In genomic region chr10:91797077-91797690, GRCh38 we compare ENCODE assay signal across 8 cellular contexts. TPM values are rescaled to one million over a fixed set of nuclear protein-coding genes. Genes with fewer than 3 reads are reported as not detected.
DNase-seq lines count a peak whose midpoint lies in the region; ATAC-seq and TF ChIP-seq lines count a peak whose summit lies in the region.

No MANE protein-coding gene starts in this region.

- peaks cover 6% of the 10 kb centered on the region for H3K36me3 ChIP-seq in lower lobe of right lung

- in situ Hi-C loops in astrocyte of the spinal cord (cut with HindIII; ENCODE audit: low sequenced_read_pairs): no loop called here

- no peak for TF ChIP-seq CTCF in astrocyte of the spinal cord (IDR thresholded peaks at IDR 0.05; ENCODE audit: low read depth, low read length)
- no peak for TF ChIP-seq CTCF in lower lobe of right lung (IDR thresholded peaks at IDR 0.05)
- TF ChIP-seq CTCF in type B pancreatic cell (conservative IDR thresholded peaks at IDR 0.05): no peak

- H3K9me3 Mint-ChIP-seq in activated naive CD4-positive, alpha-beta T cell treated with anti-CD3 and anti-CD28 coated beads, Interleukin-2, amount 10 ng/mL, durations not matched to agents 7 days and 5 days: no peaks in the 10 kb centered on the region
- no peaks in the 10 kb centered on the region for H3K9me3 Mint-ChIP-seq in type B pancreatic cell

- ATAC-seq in lower lobe of right lung: no peak
- ATAC-seq in HG03139 (IDR thresholded peaks at IDR 0.05; ENCODE audit: unreplicated experiment): no peak

- no peaks in the 10 kb centered on the region for H3K9me3 ChIP-seq in lower lobe of right lung

- CTCF ChIA-PET in activated naive CD4-positive, alpha-beta T cell treated with anti-CD3 and anti-CD28 coated beads, Interleukin-2, amount 10 ng/mL, durations not matched to agents 7 days and 5 days (lab: Charles Lee): interaction anchor here (1.0 to 1.6 kb wide), 3 partner anchors 20 to 116 kb away, joined by 3 to 5 read pairs (median 5); no protein-coding TSS in a partner anchor

- H3K27ac ChIP-seq in lower lobe of right lung: peak overlapping the region; percentile 97

- peak overlapping the region; percentile 94 for H3K27ac Mint-ChIP-seq in activated naive CD4-positive, alpha-beta T cell treated with anti-CD3 and anti-CD28 coated beads, Interleukin-2, amount 10 ng/mL, durations not matched to agents 7 days and 5 days
- peak overlapping the region; percentile 91 for H3K27ac Mint-ChIP-seq in type B pancreatic cell

- intact Hi-C loops in lower lobe of right lung (cut with DNase I): no loop called here

- no peaks in the 10 kb centered on the region for H3K27me3 Mint-ChIP-seq in activated naive CD4-positive, alpha-beta T cell treated with anti-CD3 and anti-CD28 coated beads, Interleukin-2, amount 10 ng/mL, durations not matched to agents 7 days and 5 days
- H3K27me3 Mint-ChIP-seq in type B pancreatic cell: no peaks in the 10 kb centered on the region

- peak overlapping the region; percentile 97 for H3K4me3 ChIP-seq in astrocyte of the spinal cord (ENCODE audit: low read depth, low read length)
- H3K4me3 ChIP-seq in lower lobe of right lung: peak overlapping the region; percentile 95

- H3K4me1 ChIP-seq in lower lobe of right lung: peaks cover 44% of the 10 kb centered on the region

- H3K4me1 Mint-ChIP-seq in activated naive CD4-positive, alpha-beta T cell treated with anti-CD3 and anti-CD28 coated beads, Interleukin-2, amount 10 ng/mL, durations not matched to agents 7 days and 5 days: peaks cover 53% of the 10 kb centered on the region
- H3K4me1 Mint-ChIP-seq in type B pancreatic cell (ENCODE audit: unreplicated experiment): peaks cover 32% of the 10 kb centered on the region

- no peak for DNase-seq in activated naive CD4-positive, alpha-beta T cell treated with anti-CD3 and anti-CD28 coated beads, Interleukin-2, amount 10 ng/mL, durations not matched to agents 7 days and 5 days
- DNase-seq in activated naive CD4-positive, alpha-beta T cell treated with Interleukin-2 at 50 U/mL for 16 hours: no peak
- DNase-seq in astrocyte of the spinal cord (ENCODE audit: low read depth, low spot score) (peak; percentile 5), lower lobe of right lung (no peak), type B pancreatic cell (ENCODE audit: extremely low spot score, unreplicated experiment) (no peak), NCI-H2081 treated with DMSO at 0.1 percent for 48 hours (lab: John Stamatoyannopoulos, UW) (no peak), activated gamma-delta T cell (lab: John Stamatoyannopoulos, UW) (no peak)

- peak overlapping the region; percentile 78 for H3K4me3 Mint-ChIP-seq in activated naive CD4-positive, alpha-beta T cell treated with anti-CD3 and anti-CD28 coated beads, Interleukin-2, amount 10 ng/mL, durations not matched to agents 7 days and 5 days
- H3K4me3 Mint-ChIP-seq in type B pancreatic cell: peak overlapping the region; percentile 87

- peaks cover 30% of the 10 kb centered on the region for H3K36me3 Mint-ChIP-seq in activated naive CD4-positive, alpha-beta T cell treated with anti-CD3 and anti-CD28 coated beads, Interleukin-2, amount 10 ng/mL, durations not matched to agents 7 days and 5 days
- peaks cover 14% of the 10 kb centered on the region for H3K36me3 Mint-ChIP-seq in type B pancreatic cell

- no peaks in the 10 kb centered on the region for H3K27me3 ChIP-seq in lower lobe of right lung (ENCODE audit: low read depth)

RNA-seq across cellular contexts. Expression of gene TNKS2, which starts 1.0 kb away (rescaled TPM):
- total RNA-seq in lower lobe of right lung (42.8 TPM), type B pancreatic cell (ENCODE audit: low replicate concordance) (47.3 and 50.8 TPM in 2 replicates)
